8 cellular contexts compared by ENCODE assay signal in the genomic region with DNA sequence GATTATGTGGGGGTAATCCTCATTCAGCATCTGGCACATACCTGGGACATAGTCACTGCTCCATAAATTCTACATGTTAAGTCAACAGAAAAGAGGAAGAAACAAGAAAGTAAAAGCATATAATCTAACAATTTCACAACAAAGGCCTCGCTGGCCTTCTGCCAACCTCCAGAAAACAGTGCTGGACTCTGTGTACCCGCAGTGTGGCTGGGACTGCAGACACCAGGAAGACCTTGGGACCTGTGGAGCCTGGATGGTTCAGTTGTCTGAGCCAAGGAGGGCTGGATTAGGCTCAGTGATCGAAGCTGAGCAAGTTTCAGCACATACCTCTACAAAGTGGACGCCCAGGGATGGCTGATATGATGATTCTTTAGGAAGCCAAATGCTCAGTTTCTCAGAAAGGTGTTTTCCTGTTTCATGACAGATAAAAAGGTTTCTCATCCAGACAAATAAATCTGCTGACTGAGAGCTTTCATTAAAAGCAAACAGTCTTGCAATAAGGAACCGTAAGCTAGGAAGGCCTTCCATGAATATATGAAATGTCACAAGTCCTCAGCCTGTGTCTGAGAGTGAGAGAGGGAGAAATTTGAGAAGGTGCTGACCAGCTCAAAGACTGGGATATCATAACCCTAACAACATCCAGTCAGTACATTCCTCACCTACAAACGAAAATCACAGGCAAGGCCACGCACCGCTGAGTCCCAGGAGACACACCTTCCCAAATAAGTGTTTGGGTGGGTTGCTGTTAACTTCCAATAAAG. TPM values are rescaled to one million over a fixed set of nuclear protein-coding genes. Genes with fewer than 3 reads are reported as not detected.
DNase-seq lines count a peak whose midpoint lies in the region; ATAC-seq and FAIRE-seq lines count a peak whose summit lies in the region.

No MANE protein-coding gene starts in this region.

- 24 to 40% methylated on average over 8 of the region's 8 CpGs for WGBS in esophagus, 2 donors

- H3K9me3 Mint-ChIP-seq in natural killer cell treated with Interleukin-12 subunit alpha and Interleukin-12 subunit beta and Interleukin-15 and Interleukin-18, amount 100 ng/mL, for 72 hours: no peaks in the 10 kb centered on the region

- no peaks in the 10 kb centered on the region for H3K27me3 Mint-ChIP-seq in natural killer cell treated with Interleukin-12 subunit alpha and Interleukin-12 subunit beta and Interleukin-15 and Interleukin-18, amount 100 ng/mL, for 72 hours

- ATAC-seq in natural killer cell treated with Interleukin-12 subunit alpha and Interleukin-12 subunit beta and Interleukin-15 and Interleukin-18, amount 100 ng/mL, for 72 hours: no peak
- ATAC-seq in GM19395 (IDR thresholded peaks at IDR 0.05; ENCODE audit: unreplicated experiment): no peak

- peaks cover 0 to 7% of the 10 kb centered on the region in 2 donors for H3K36me3 ChIP-seq in esophagus (ENCODE audit: control insufficient read depth in 2 of 2, insufficient read depth in 2 of 2, low read length in 1 of 2)

- peak overlapping the region; percentile 89 to 96 for H3K27ac ChIP-seq in esophagus (ENCODE audit: low read depth in 2 of 2, low read length in 1 of 2)

- H3K27ac Mint-ChIP-seq in natural killer cell treated with Interleukin-12 subunit alpha and Interleukin-12 subunit beta and Interleukin-15 and Interleukin-18, amount 100 ng/mL, for 72 hours: peak overlapping the region; percentile 52 to 85

- no peak overlapping the region for H3K4me3 ChIP-seq in esophagus (ENCODE audit: low read depth in 1 of 2, low read length in 2 of 2)

- DNase-seq in CD1c-positive myeloid dendritic cell (ENCODE audit: extremely low spot score) (peak; percentile 76), RCC 7860 (ENCODE audit: low spot score) (peak; percentile 41), NCI-H2171 treated with DMSO at 0.1 percent for 48 hours (lab: John Stamatoyannopoulos, UW) (no peak), GM19238 (ENCODE audit: insufficient read length, low spot score) (no peak)
- no peak for DNase-seq in natural killer cell treated with Interleukin-12 subunit alpha and Interleukin-12 subunit beta and Interleukin-15 and Interleukin-18, amount 100 ng/mL, for 72 hours (ENCODE audit: low spot score)
- DNase-seq in effector CD4-positive, alpha-beta T cell: no peak

- no peaks in the 10 kb centered on the region for H3K27me3 ChIP-seq in esophagus (ENCODE audit: control insufficient read depth in 1 of 2, insufficient read depth in 2 of 2, low read length in 2 of 2)

- peaks cover 16 to 36% of the 10 kb centered on the region in 2 donors for H3K4me1 ChIP-seq in esophagus (ENCODE audit: control insufficient read depth in 2 of 2, insufficient read depth in 2 of 2, low read length in 1 of 2)

- peak; percentile 62 for FAIRE-seq in RCC 7860 (lab: Jason Lieb, UNC)

- no peaks in the 10 kb centered on the region for H3K9me3 ChIP-seq in esophagus (ENCODE audit: control insufficient read depth in 2 of 2, insufficient read depth in 1 of 2, low read depth in 1 of 2, low read length in 1 of 2)

- H3K4me1 Mint-ChIP-seq in natural killer cell treated with Interleukin-12 subunit alpha and Interleukin-12 subunit beta and Interleukin-15 and Interleukin-18, amount 100 ng/mL, for 72 hours (ENCODE audit: low read depth in 2 of 2): peaks cover 60 to 66% of the 10 kb centered on the region in 2 donors

- no peak overlapping the region for H3K4me3 Mint-ChIP-seq in natural killer cell treated with Interleukin-12 subunit alpha and Interleukin-12 subunit beta and Interleukin-15 and Interleukin-18, amount 100 ng/mL, for 72 hours

- no peaks in the 10 kb centered on the region for H3K36me3 Mint-ChIP-seq in natural killer cell treated with Interleukin-12 subunit alpha and Interleukin-12 subunit beta and Interleukin-15 and Interleukin-18, amount 100 ng/mL, for 72 hours

RNA-seq across cellular contexts. Expression of gene CAPZB, which starts 48.4 kb away (rescaled TPM):
- 100 to 1,000 TPM; 221 to 272 TPM for polyA plus RNA-seq in esophagus
- total RNA-seq in natural killer cell treated with Interleukin-12 subunit alpha and Interleukin-12 subunit beta and Interleukin-15 and Interleukin-18, amount 100 ng/mL, for 72 hours: 100 to 1,000 TPM; 270 to 359 TPM

Comparison
In these comparisons a context has a peak if more than half of its experiments do, and no peak if none do; other contexts are left out.
1. DNase-seq: peak in CD1c-positive myeloid dendritic cell (single experiment) and RCC 7860 (single experiment); none in natural killer cell treated with Interleukin-12 subunit alpha and Interleukin-12 subunit beta and Interleukin-15 and Interleukin-18, amount 100 ng/mL, for 72 hours (single experiment), effector CD4-positive, alpha-beta T cell (single experiment), NCI-H2171 treated with DMSO at 0.1 percent for 48 hours (single experiment) and GM19238 (single experiment).